28 cellular contexts compared by ENCODE assay signal in genomic region chr5:2686725-2687124, GRCh38.
DNase-seq lines count a peak whose midpoint lies in the region; ATAC-seq, FAIRE-seq and TF ChIP-seq lines count a peak whose summit lies in the region.
"Had no signal": no experiment of that assay in that cellular context is flagged by ENCODE, and none has a peak within 500 bp of the region (broad histone marks: within the 10 kb centered on the region; RNA-seq: fewer than 3 reads in every experiment).

No MANE protein-coding gene starts in this region.

- H3K4me1 ChIP-seq in keratinocyte (ENCODE audit: control insufficient read depth, extremely low read depth, insufficient read depth, low read length), result peaks cover 32% of the 10 kb centered on the region
- no peaks in the 10 kb centered on the region for H3K4me1 ChIP-seq in CD8-positive, alpha-beta memory T cell (ENCODE audit: insufficient read depth, low read length)
- H3K4me1 ChIP-seq: upper lobe of left lung had no signal

- H3K4me1 Mint-ChIP-seq in WTC11 (no peaks in the 10 kb centered on the region), mesothelial cell of epicardium (peaks cover 5% of the 10 kb centered on the region)
- no peaks in the 10 kb centered on the region for H3K4me1 Mint-ChIP-seq in CD8-positive, alpha-beta memory T cell
- H3K4me1 Mint-ChIP-seq: activated naive CD4-positive, alpha-beta T cell treated with anti-CD3 and anti-CD28 coated beads, Interleukin-2, amount 50 U/mL, for 24 hours; activated T-helper 17 cell treated with anti-CD3 and anti-CD28 coated beads, Interleukin-2, amount 50 U/mL, for 72 hours; nephron had no signal

- dilution Hi-C loops in keratinocyte (cut with MboI; ENCODE audit: extremely low pct_ligation_motif_present, low sequenced_read_pairs), result no loop called here

- peak; percentile 78 for ATAC-seq in WTC11
- ATAC-seq: activated CD4-positive, CD25-positive, alpha-beta regulatory T cell treated with anti-CD3 and anti-CD28 coated beads, Interleukin-2, amount 50 U/mL, for 24 hours; activated T-helper 17 cell treated with anti-CD3 and anti-CD28 coated beads, Interleukin-2, amount 50 U/mL, for 72 hours had no signal

- no peak overlapping the region for H3K27ac ChIP-seq in keratinocyte (ENCODE audit: control insufficient read depth, insufficient read depth, low read length)
- H3K27ac ChIP-seq in CD8-positive, alpha-beta memory T cell (ENCODE audit: low read depth, low read length), result no peak overlapping the region
- H3K27ac ChIP-seq: 22Rv1, upper lobe of left lung had no signal

- H3K36me3 ChIP-seq in keratinocyte (ENCODE audit: control insufficient read depth in 2 of 2, extremely low read depth in 1 of 2, insufficient read depth in 2 of 2, low read length in 2 of 2), result no peaks in the 10 kb centered on the region
- no peaks in the 10 kb centered on the region for H3K36me3 ChIP-seq in CD8-positive, alpha-beta memory T cell (ENCODE audit: insufficient read depth, low read length)
- H3K36me3 ChIP-seq: upper lobe of left lung had no signal

- peak; percentile 34 for FAIRE-seq in keratinocyte (lab: Jason Lieb, UNC)
- FAIRE-seq: GM12891 had no signal

- H3K36me3 Mint-ChIP-seq in WTC11, result 0 out of 2 replicates have a peak, but pooled peaks cover 4% of the 10 kb centered on the region
- no peaks in the 10 kb centered on the region for H3K36me3 Mint-ChIP-seq in mesothelial cell of epicardium
- H3K36me3 Mint-ChIP-seq in CD8-positive, alpha-beta memory T cell, result no peaks in the 10 kb centered on the region
- H3K36me3 Mint-ChIP-seq: activated CD4-positive, alpha-beta memory T cell treated with anti-CD3 and anti-CD28 coated beads for 36 hours; activated naive CD4-positive, alpha-beta T cell treated with anti-CD3 and anti-CD28 coated beads, Interleukin-2, amount 50 U/mL, for 24 hours had no signal

- peak overlapping the region; percentile 54 for H3K4me2 ChIP-seq in keratinocyte (ENCODE audit: control insufficient read depth, extremely low read depth, insufficient read depth, low read depth, low read length)

- H3K27me3 Mint-ChIP-seq in WTC11 (ENCODE audit: low read depth), result peaks cover 3% of the 10 kb centered on the region; the same call in 1 of the 2 replicates
- H3K27me3 Mint-ChIP-seq in mesothelial cell of epicardium (ENCODE audit: low read depth), result peaks cover 59% of the 10 kb centered on the region
- H3K27me3 Mint-ChIP-seq in CD8-positive, alpha-beta memory T cell, result no peaks in the 10 kb centered on the region
- H3K27me3 Mint-ChIP-seq: activated CD4-positive, alpha-beta memory T cell treated with anti-CD3 and anti-CD28 coated beads for 36 hours; activated naive CD4-positive, alpha-beta T cell treated with anti-CD3 and anti-CD28 coated beads, Interleukin-2, amount 50 U/mL, for 24 hours; activated T-helper 17 cell treated with anti-CD3 and anti-CD28 coated beads, Interleukin-2, amount 50 U/mL, for 72 hours; dendritic cell treated with granulocyte-macrophage colony-stimulating factor and Interleukin-4, amounts not matched to agents 40 ng/mL and 50 ng/mL, for 4 days had no signal

- H3K9ac ChIP-seq in keratinocyte (ENCODE audit: control insufficient read depth, extremely low read depth, insufficient read depth, low read length), result peak overlapping the region; percentile 33

- H3K27ac Mint-ChIP-seq in WTC11 (no peak overlapping the region), mesothelial cell of epicardium (no peak overlapping the region)
- no peak overlapping the region for H3K27ac Mint-ChIP-seq in CD8-positive, alpha-beta memory T cell
- H3K27ac Mint-ChIP-seq: activated CD4-positive, alpha-beta memory T cell treated with anti-CD3 and anti-CD28 coated beads for 36 hours; activated naive CD4-positive, alpha-beta T cell treated with anti-CD3 and anti-CD28 coated beads, Interleukin-2, amount 50 U/mL, for 24 hours; activated T-helper 17 cell treated with anti-CD3 and anti-CD28 coated beads, Interleukin-2, amount 50 U/mL, for 72 hours; dendritic cell treated with granulocyte-macrophage colony-stimulating factor and Interleukin-4, amounts not matched to agents 40 ng/mL and 50 ng/mL, for 4 days; nephron had no signal

- peak overlapping the region in 2 of 3 experiments; percentile 2 to 6 for H3K4me3 ChIP-seq in keratinocyte (ENCODE audit: control insufficient read depth in 2 of 3, extremely low read depth in 1 of 3, insufficient read depth in 2 of 3, low read depth in 1 of 3, low read length in 3 of 3)
- no peak overlapping the region for H3K4me3 ChIP-seq in CD8-positive, alpha-beta memory T cell (ENCODE audit: low read length)
- H3K4me3 ChIP-seq: upper lobe of left lung had no signal

- peaks cover 5% of the 10 kb centered on the region for H3K27me3 ChIP-seq in keratinocyte (ENCODE audit: control insufficient read depth, extremely low read depth, insufficient read depth, low read length)
- H3K27me3 ChIP-seq in CD8-positive, alpha-beta memory T cell (ENCODE audit: insufficient read depth, low read length, poor library complexity, severe bottlenecking), result no peaks in the 10 kb centered on the region
- H3K27me3 ChIP-seq: upper lobe of left lung had no signal

- peaks cover 2% of the 10 kb centered on the region for H3K9me1 ChIP-seq in keratinocyte (ENCODE audit: control insufficient read depth, extremely low read depth, insufficient read depth, low read length)

- H2AFZ ChIP-seq in keratinocyte (ENCODE audit: control insufficient read depth, low read length), result peak overlapping the region; percentile 12

- H4K20me1 ChIP-seq in keratinocyte (ENCODE audit: control insufficient read depth, extremely low read depth, insufficient read depth, low read length), result no peaks in the 10 kb centered on the region

- TF ChIP-seq CTCF in WTC11 (IDR thresholded peaks at IDR 0.05) (no peak), keratinocyte (optimal IDR thresholded peaks at IDR 0.05 in 1 of 3, IDR thresholded peaks at IDR 0.05 in 1 of 3, conservative IDR thresholded peaks at IDR 0.05 in 1 of 3; ENCODE audit: extremely low read depth in 1 of 3, insufficient read depth in 2 of 3, low read length in 3 of 3) (peak; percentile 19 to 36 (median 29)), mesothelial cell of epicardium (IDR thresholded peaks at IDR 0.05; ENCODE audit: unreplicated experiment) (no peak)

- H3K9me3 ChIP-seq in keratinocyte (ENCODE audit: control insufficient read depth, low read depth, low read length), result no peaks in the 10 kb centered on the region
- H3K9me3 ChIP-seq in CD8-positive, alpha-beta memory T cell (ENCODE audit: low read length), result no peaks in the 10 kb centered on the region

- H3K9me3 Mint-ChIP-seq in WTC11, result peaks cover 16% of the 10 kb centered on the region
- H3K9me3 Mint-ChIP-seq in mesothelial cell of epicardium, result peaks cover 5% of the 10 kb centered on the region
- peaks cover 2 to 10% (median 5%) of the 10 kb centered on the region in 5 donors for H3K9me3 Mint-ChIP-seq in CD8-positive, alpha-beta memory T cell

- POLR2A ChIA-PET in WTC11 (lab: Charles Lee), result no interaction called here
- POLR2A ChIA-PET in CD8-positive, alpha-beta memory T cell (lab: Charles Lee), result no interaction called here

- no peaks in the 10 kb centered on the region for H3K79me2 ChIP-seq in keratinocyte (ENCODE audit: control insufficient read depth, insufficient read depth, low read length)

- DNase-seq in NCI-H1436 (lab: John Stamatoyannopoulos, UW) (peak; percentile 18), NCI-H1436 treated with DMSO at 0.1 percent for 48 hours (lab: John Stamatoyannopoulos, UW) (no peak), WTC11 (ENCODE audit: low spot score) (peak; percentile 51), keratinocyte (ENCODE audit: low read depth, low spot score) (no peak), mesothelial cell of epicardium (ENCODE audit: low spot score in 2 of 2, unreplicated experiment in 2 of 2) (no peak), UCSD-AML1 (lab: John Stamatoyannopoulos, UW; ENCODE audit: unreplicated experiment) (no peak), NCI-H1930 (lab: John Stamatoyannopoulos, UW) (no peak)
- no peak for DNase-seq in CD8-positive, alpha-beta memory T cell
- DNase-seq: activated CD4-positive, alpha-beta memory T cell treated with anti-CD3 and anti-CD28 coated beads for 36 hours; activated CD8-positive, alpha-beta memory T cell treated with anti-CD3 and anti-CD28 coated beads, Interleukin-2, amount 50 U/mL, for 48 hours; EL; Karpas-422; MV-4-11; NCI-H1694; NCI-H345; right cardiac atrium; stimulated activated CD4-positive, alpha-beta T cell treated with anti-CD3 and anti-CD28 coated beads, Interleukin-12 subunit alpha, Interleukin-12 subunit beta, amount 100 ng/mL, for 4 hours; stimulated activated CD4-positive, alpha-beta T cell treated with anti-CD3 and anti-CD28 coated beads, Interleukin-4, amount 100 ng/mL, for 1 hour; substantia nigra; T-helper 1 cell; upper lobe of left lung had no signal

- CTCF ChIA-PET in WTC11 (lab: Charles Lee), result interaction anchor here (0.9 to 1.9 kb wide), 3 partner anchors 9 to 28 kb away, joined by 5 to 9 read pairs (median 6); no protein-coding TSS in a partner anchor
- CTCF ChIA-PET in CD8-positive, alpha-beta memory T cell (lab: Charles Lee), result no interaction called here

- no peak overlapping the region for H3K4me3 Mint-ChIP-seq in WTC11
- H3K4me3 Mint-ChIP-seq in mesothelial cell of epicardium, result no peak overlapping the region
- no peak overlapping the region for H3K4me3 Mint-ChIP-seq in CD8-positive, alpha-beta memory T cell
- H3K4me3 Mint-ChIP-seq: activated CD4-positive, alpha-beta memory T cell treated with anti-CD3 and anti-CD28 coated beads for 36 hours; activated naive CD4-positive, alpha-beta T cell treated with anti-CD3 and anti-CD28 coated beads, Interleukin-2, amount 50 U/mL, for 24 hours; activated T-helper 17 cell treated with anti-CD3 and anti-CD28 coated beads, Interleukin-2, amount 50 U/mL, for 72 hours; dendritic cell treated with granulocyte-macrophage colony-stimulating factor and Interleukin-4, amounts not matched to agents 40 ng/mL and 50 ng/mL, for 4 days; nephron had no signal

TF ChIP-seq in WTC11, 78 proteins besides CTCF, POLR2A, EP300 and RAD21 (continues in another document):
- TF ChIP-seq JUN (CRISPR knock-in tag; IDR thresholded peaks at IDR 0.05) (no peak), GTF2I (CRISPR knock-in tag; conservative IDR thresholded peaks at IDR 0.05) (no peak), TEAD1 (CRISPR knock-in tag; IDR thresholded peaks at IDR 0.05) (no peak), USF2 (CRISPR knock-in tag; IDR thresholded peaks at IDR 0.05) (no peak), RORB (CRISPR knock-in tag; IDR thresholded peaks at IDR 0.05) (no peak), PRRX2 (CRISPR knock-in tag; IDR thresholded peaks at IDR 0.05) (no peak)

Comparison
In these comparisons a context has a peak if more than half of its experiments do, and no peak if none do; other contexts are left out.
1. DNase-seq: peak in NCI-H1436 (single experiment) and WTC11 (single experiment); none in NCI-H1436 treated with DMSO at 0.1 percent for 48 hours (single experiment), keratinocyte (single experiment), mesothelial cell of epicardium (0 of 2), UCSD-AML1 (single experiment), CD8-positive, alpha-beta memory T cell (0 of 5) and NCI-H1930 (0 of 2).
2. CTCF ChIP-seq: peak in keratinocyte (3 of 3); none in WTC11 (single experiment) and mesothelial cell of epicardium (single experiment).